ENCODE assay signal across 25 cellular contexts in the genomic region with DNA sequence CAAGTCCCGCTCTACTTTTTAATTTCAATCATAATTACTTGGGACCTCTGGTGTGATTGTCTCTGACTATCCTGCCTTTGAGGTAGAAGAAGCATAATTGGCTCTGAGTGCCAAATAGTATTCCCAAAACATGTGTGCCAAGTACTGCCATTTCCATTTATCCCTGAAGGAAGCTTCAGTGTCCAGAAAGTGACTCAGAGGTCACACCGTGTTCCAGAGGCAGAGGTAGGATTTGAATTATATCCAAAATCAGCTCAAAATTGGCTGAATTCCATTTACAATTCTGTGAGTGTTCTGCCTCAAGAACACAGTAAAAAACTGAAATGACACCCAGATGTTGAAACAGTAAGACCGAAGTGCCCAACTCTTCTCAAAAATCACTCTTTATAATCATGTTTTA.
DNase-seq lines count a peak whose midpoint lies in the region; ATAC-seq and TF ChIP-seq lines count a peak whose summit lies in the region.
"Had no signal": no experiment of that assay in that cellular context is flagged by ENCODE, and none has a peak within 500 bp of the region (broad histone marks: within the 10 kb centered on the region; RNA-seq: fewer than 3 reads in every experiment).

No MANE protein-coding gene starts in this region.

- no peak for TF ChIP-seq EP300 in upper lobe of left lung (IDR thresholded peaks at IDR 0.05)

- peaks cover 0 to 2% of the 10 kb centered on the region in 2 donors for H3K27me3 Mint-ChIP-seq in natural killer cell (ENCODE audit: low read depth in 2 of 2)
- H3K27me3 Mint-ChIP-seq: B cell had no signal

- H3K9me3 Mint-ChIP-seq in natural killer cell, result peaks cover 3 to 9% of the 10 kb centered on the region in 2 donors

- H3K27ac ChIP-seq in C4-2B (peak overlapping the region; percentile 32; the same call in 1 of the 2 replicates), thoracic aorta (no peak overlapping the region), upper lobe of left lung (no peak overlapping the region)
- H3K27ac ChIP-seq: 22Rv1; A549; BLaER1 treated with 17β-estradiol and CSF1 and Interleukin-3, amounts not matched to agents 10 nM and 100 nM had no signal

- H3K27me3 ChIP-seq in thoracic aorta (replicated peaks; ENCODE audit: insufficient read depth) (no peaks in the 10 kb centered on the region), upper lobe of left lung (no peaks in the 10 kb centered on the region)
- H3K27me3 ChIP-seq: BLaER1 treated with 17β-estradiol and CSF1 and Interleukin-3, amounts not matched to agents 10 nM and 100 nM had no signal

- DNase-seq in NCI-H446 treated with DMSO at 0.1 percent for 48 hours (lab: John Stamatoyannopoulos, UW) (peak; percentile 4), NCI-H446 (lab: John Stamatoyannopoulos, UW) (no peak), LNCaP clone FGC (ENCODE audit: low read depth) (peak; percentile 73), thoracic aorta (ENCODE audit: low spot score) (no peak), natural killer cell (no peak), upper lobe of left lung (no peak)
- DNase-seq: AML-193; CD4-positive, alpha-beta memory T cell; CD4-positive, CD25-positive, alpha-beta regulatory T cell; CD8-positive, alpha-beta memory T cell; COR-L47; DMS 273 treated with DMSO at 0.1 percent for 48 hours; DMS153; DMS53; DMS79; DND-41; EL; GDM1 had no signal

- intact Hi-C loops in natural killer cell (cut with micrococcal nuclease), result no loop called here

- H3K4me1 ChIP-seq in thoracic aorta (ENCODE audit: control insufficient read depth in 1 of 2, low read depth in 2 of 2) (peaks cover 5 to 23% of the 10 kb centered on the region in 2 donors), upper lobe of left lung (no peaks in the 10 kb centered on the region)
- H3K4me1 ChIP-seq: A549; BLaER1 treated with 17β-estradiol and CSF1 and Interleukin-3, amounts not matched to agents 10 nM and 100 nM had no signal

- H3K36me3 Mint-ChIP-seq in natural killer cell, result no peaks in the 10 kb centered on the region
- H3K36me3 Mint-ChIP-seq: CD14-positive monocyte; CD4-positive, CD25-positive, alpha-beta regulatory T cell; CD8-positive, alpha-beta memory T cell had no signal

- H3K4me3 ChIP-seq in LNCaP clone FGC (ENCODE audit: low read depth, low read length), result no peak overlapping the region
- no peak overlapping the region for H3K4me3 ChIP-seq in thoracic aorta
- H3K4me3 ChIP-seq in upper lobe of left lung, result no peak overlapping the region
- H3K4me3 ChIP-seq: A549; BLaER1 treated with 17β-estradiol and CSF1 and Interleukin-3, amounts not matched to agents 10 nM and 100 nM; GM12878 had no signal

- peak; percentile 65 for ATAC-seq in thoracic aorta (ENCODE audit: insufficient number of reproducible peaks, low FRiP score, low read depth)
- ATAC-seq in natural killer cell, result no peak
- ATAC-seq in upper lobe of left lung (ENCODE audit: low FRiP score in 2 of 2), result no peak
- ATAC-seq: A549, GM12878 had no signal

- no peak overlapping the region for H3K27ac Mint-ChIP-seq in natural killer cell
- H3K27ac Mint-ChIP-seq: B cell; CD14-positive monocyte; CD4-positive, alpha-beta memory T cell; CD4-positive, CD25-positive, alpha-beta regulatory T cell; CD8-positive, alpha-beta memory T cell had no signal

- H3K36me3 ChIP-seq in thoracic aorta (no peaks in the 10 kb centered on the region), upper lobe of left lung (no peaks in the 10 kb centered on the region)
- H3K36me3 ChIP-seq: BLaER1 treated with 17β-estradiol and CSF1 and Interleukin-3, amounts not matched to agents 10 nM and 100 nM had no signal

- H3K4me3 Mint-ChIP-seq in natural killer cell, result no peak overlapping the region
- H3K4me3 Mint-ChIP-seq: B cell; CD14-positive monocyte; CD4-positive, alpha-beta memory T cell; CD4-positive, CD25-positive, alpha-beta regulatory T cell; CD8-positive, alpha-beta memory T cell had no signal

- TF ChIP-seq CTCF in C4-2B (conservative IDR thresholded peaks at IDR 0.05), result no peak
- TF ChIP-seq CTCF in LNCaP clone FGC (IDR thresholded peaks at IDR 0.05; ENCODE audit: control insufficient read depth, extremely low read depth, insufficient read depth), result no peak
- TF ChIP-seq CTCF in thoracic aorta (IDR thresholded peaks at IDR 0.05), result no peak
- TF ChIP-seq CTCF in natural killer cell (IDR thresholded peaks at IDR 0.05), result no peak
- TF ChIP-seq CTCF in upper lobe of left lung (IDR thresholded peaks at IDR 0.05), result no peak

- WGBS in upper lobe of left lung, 2 donors, result 70 to 73% methylated on average over 3 of the region's 3 CpGs

- H3K9me3 ChIP-seq in thoracic aorta, result no peaks in the 10 kb centered on the region
- no peaks in the 10 kb centered on the region for H3K9me3 ChIP-seq in upper lobe of left lung
- H3K9me3 ChIP-seq: A549; BLaER1 treated with 17β-estradiol and CSF1 and Interleukin-3, amounts not matched to agents 10 nM and 100 nM had no signal

- TF ChIP-seq POLR2A in upper lobe of left lung (IDR thresholded peaks at IDR 0.05), result no peak

- no peaks in the 10 kb centered on the region for H3K4me1 Mint-ChIP-seq in natural killer cell
- H3K4me1 Mint-ChIP-seq: B cell; CD14-positive monocyte; CD4-positive, alpha-beta memory T cell; CD4-positive, CD25-positive, alpha-beta regulatory T cell; CD8-positive, alpha-beta memory T cell had no signal

Comparison
In these comparisons a context has a peak if more than half of its experiments do, and no peak if none do; other contexts are left out.
1. DNase-seq: peak in NCI-H446 treated with DMSO at 0.1 percent for 48 hours (single experiment) and LNCaP clone FGC (single experiment); none in NCI-H446 (0 of 2), thoracic aorta (single experiment), natural killer cell (single experiment) and upper lobe of left lung (0 of 2).